ENCODE assay signal across 12 cellular contexts in genomic region chr18:37334494-37335125, GRCh38.
A peak's percentile ranks its signal among the peaks of the same experiment; 100 is the strongest.
DNase-seq lines count a peak whose midpoint lies in the region; ATAC-seq and TF ChIP-seq lines count a peak whose summit lies in the region.
"Had no signal": no experiment of that assay in that cellular context is flagged by ENCODE, and none has a peak within 500 bp of the region (broad histone marks: within the 10 kb centered on the region; RNA-seq: fewer than 3 reads in every experiment).

No MANE protein-coding gene starts in this region.

- no peaks in the 10 kb centered on the region for H3K36me3 Mint-ChIP-seq in brain
- H3K36me3 Mint-ChIP-seq: natural killer cell treated with Interleukin-12 subunit alpha and Interleukin-12 subunit beta and Interleukin-15 and Interleukin-18, amount 100 ng/mL, for 72 hours had no signal

- DNase-seq in stimulated activated naive CD8-positive, alpha-beta T cell treated with anti-CD3 and anti-CD28 coated beads, Interleukin-15, amount 100 ng/mL, for 72 hours, result no peak
- no peak for DNase-seq in stimulated activated naive CD8-positive, alpha-beta T cell treated with anti-CD3 and anti-CD28 coated beads, Interleukin-15, Interleukin-2, amounts not matched to agents 100 U/mL and 50 U/mL, for 24 hours
- DNase-seq in kidney tubule cell (ENCODE audit: low spot score) (peak; percentile 8), ACHN (no peak), GM19240 (ENCODE audit: insufficient read length, low spot score) (no peak), sciatic nerve (ENCODE audit: low spot score) (no peak)
- DNase-seq: activated CD4-positive, CD25-positive, alpha-beta regulatory T cell; DMS79 treated with DMSO at 0.1 percent for 48 hours; tibial artery had no signal

- no peak for TF ChIP-seq CTCF in brain (conservative IDR thresholded peaks at IDR 0.05)

- no peaks in the 10 kb centered on the region for H3K4me1 Mint-ChIP-seq in stimulated activated naive CD8-positive, alpha-beta T cell treated with anti-CD3 and anti-CD28 coated beads, Interleukin-15, amount 100 ng/mL, for 72 hours
- H3K4me1 Mint-ChIP-seq in brain, result peaks cover 93% of the 10 kb centered on the region

- peak; percentile 6 for ATAC-seq in stimulated activated naive CD8-positive, alpha-beta T cell treated with anti-CD3 and anti-CD28 coated beads, Interleukin-15, amount 100 ng/mL, for 72 hours
- ATAC-seq in stimulated activated naive CD8-positive, alpha-beta T cell treated with anti-CD3 and anti-CD28 coated beads, Interleukin-15, Interleukin-2, amounts not matched to agents 100 U/mL and 50 U/mL, for 24 hours, result no peak
- ATAC-seq in sciatic nerve (no peak), GM21786 (IDR thresholded peaks at IDR 0.05; ENCODE audit: unreplicated experiment) (no peak)
- ATAC-seq: natural killer cell treated with Interleukin-12 subunit alpha and Interleukin-12 subunit beta and Interleukin-15 and Interleukin-18, amount 100 ng/mL, for 72 hours had no signal

- no peak overlapping the region for H3K4me3 Mint-ChIP-seq in stimulated activated naive CD8-positive, alpha-beta T cell treated with anti-CD3 and anti-CD28 coated beads, Interleukin-15, amount 100 ng/mL, for 72 hours
- H3K4me3 Mint-ChIP-seq in brain, result peak overlapping the region; percentile 29 to 64 (median 48)
- H3K4me3 Mint-ChIP-seq: natural killer cell treated with Interleukin-12 subunit alpha and Interleukin-12 subunit beta and Interleukin-15 and Interleukin-18, amount 100 ng/mL, for 72 hours had no signal

- in situ Hi-C loops in ACHN (cut with HindIII; ENCODE audit: low pct_ligation_motif_present, low pct_unique_long_range_greater_than_20kb, low sequenced_read_pairs), result no loop called here

- intact Hi-C loops in sciatic nerve (cut with DNase I), result no loop called here

- H3K9me3 Mint-ChIP-seq in stimulated activated naive CD8-positive, alpha-beta T cell treated with anti-CD3 and anti-CD28 coated beads, Interleukin-15, amount 100 ng/mL, for 72 hours, result no peaks in the 10 kb centered on the region
- H3K9me3 Mint-ChIP-seq in brain, result no peaks in the 10 kb centered on the region
- H3K9me3 Mint-ChIP-seq: natural killer cell treated with Interleukin-12 subunit alpha and Interleukin-12 subunit beta and Interleukin-15 and Interleukin-18, amount 100 ng/mL, for 72 hours had no signal

- H3K27ac Mint-ChIP-seq in stimulated activated naive CD8-positive, alpha-beta T cell treated with anti-CD3 and anti-CD28 coated beads, Interleukin-15, amount 100 ng/mL, for 72 hours, result no peak overlapping the region
- peak overlapping the region; percentile 62 to 98 (median 93) for H3K27ac Mint-ChIP-seq in brain
- H3K27ac Mint-ChIP-seq: natural killer cell treated with Interleukin-12 subunit alpha and Interleukin-12 subunit beta and Interleukin-15 and Interleukin-18, amount 100 ng/mL, for 72 hours had no signal

- peaks cover 8% of the 10 kb centered on the region for H3K27me3 Mint-ChIP-seq in stimulated activated naive CD8-positive, alpha-beta T cell treated with anti-CD3 and anti-CD28 coated beads, Interleukin-15, amount 100 ng/mL, for 72 hours
- peaks cover 3% of the 10 kb centered on the region for H3K27me3 Mint-ChIP-seq in brain
- H3K27me3 Mint-ChIP-seq: natural killer cell treated with Interleukin-12 subunit alpha and Interleukin-12 subunit beta and Interleukin-15 and Interleukin-18, amount 100 ng/mL, for 72 hours had no signal

Comparison
In these comparisons a context has a peak if more than half of its experiments do, and no peak if none do; other contexts are left out.
1. H3K27ac Mint-ChIP-seq: peak in brain (5 of 5); none in stimulated activated naive CD8-positive, alpha-beta T cell treated with anti-CD3 and anti-CD28 coated beads, Interleukin-15, amount 100 ng/mL, for 72 hours (0 of 2).
2. H3K4me3 Mint-ChIP-seq: peak in brain (5 of 5); none in stimulated activated naive CD8-positive, alpha-beta T cell treated with anti-CD3 and anti-CD28 coated beads, Interleukin-15, amount 100 ng/mL, for 72 hours (0 of 2).